In genomic region chr19:13033819-13034611, GRCh38 we compare ENCODE assay signal across 8 cellular contexts. TPM values are rescaled to one million over a fixed set of nuclear protein-coding genes. Genes with fewer than 3 reads are reported as not detected.
DNase-seq lines count a peak whose midpoint lies in the region; ATAC-seq and TF ChIP-seq lines count a peak whose summit lies in the region.

No MANE protein-coding gene starts in this region.

- H3K4me3 ChIP-seq in RWPE2 (ENCODE audit: severe bottlenecking) (no peak overlapping the region), astrocyte of the spinal cord (ENCODE audit: low read depth, low read length) (no peak overlapping the region)

- TF ChIP-seq CTCF in RWPE2 (IDR thresholded peaks at IDR 0.05; ENCODE audit: poor library complexity, severe bottlenecking) (peak; percentile 81), astrocyte of the spinal cord (IDR thresholded peaks at IDR 0.05; ENCODE audit: low read depth, low read length) (peak; percentile 87)

- peak; percentile 55 for ATAC-seq in RWPE2 (ENCODE audit: low read depth)
- no peak for ATAC-seq in HG03521 (IDR thresholded peaks at IDR 0.05; ENCODE audit: unreplicated experiment)

- DNase-seq in Caki2 (ENCODE audit: low read depth) (peak; percentile 21), HT-29 (ENCODE audit: low spot score) (peak; percentile 72), RWPE2 (ENCODE audit: low spot score) (no peak), astrocyte of the spinal cord (ENCODE audit: low read depth, low spot score) (peak; percentile 56), iPS-NIHi11 (ENCODE audit: low spot score) (peak; percentile 84)
- DNase-seq in stimulated activated CD4-positive, alpha-beta T cell treated with anti-CD3 and anti-CD28 coated beads, Interleukin-12 subunit alpha, Interleukin-12 subunit beta, amount 100 ng/mL, for 48 hours (ENCODE audit: low read depth in 2 of 3, low spot score in 1 of 3) = peak in 2 of 3 donors; percentile 33 to 42
- DNase-seq in central memory CD4-positive, alpha-beta T cell = no peak

- peaks cover 12% of the 10 kb centered on the region for H3K36me3 ChIP-seq in RWPE2 (ENCODE audit: low read depth)

- peaks cover 53% of the 10 kb centered on the region for H3K4me1 ChIP-seq in RWPE2 (ENCODE audit: insufficient read depth, poor library complexity, severe bottlenecking)

- in situ Hi-C loops in Caki2 (cut with HindIII; ENCODE audit: low pct_unique_long_range_greater_than_20kb, low sequenced_read_pairs) = no loop called here
- in situ Hi-C loops in astrocyte of the spinal cord (cut with HindIII; ENCODE audit: low sequenced_read_pairs) = no loop called here

- H3K9me3 ChIP-seq in RWPE2 (ENCODE audit: severe bottlenecking) = no peaks in the 10 kb centered on the region

- no peaks in the 10 kb centered on the region for H3K27me3 ChIP-seq in RWPE2 (ENCODE audit: insufficient read depth, poor library complexity, severe bottlenecking)

- peak overlapping the region; percentile 64 for H3K27ac ChIP-seq in RWPE2 (ENCODE audit: poor library complexity, severe bottlenecking)

RNA-seq across cellular contexts. Expression of gene NFIX, which starts 38.7 kb away (rescaled TPM):
- 1.2 and 4.5 TPM in 2 replicates for total RNA-seq in Caki2 (2014; rRNA removed; shearing (Covaris generic); ENCODE audit: low replicate concordance)
- total RNA-seq in HT-29 (2014; rRNA removed; shearing (Covaris generic)) = 22.4 and 32.3 TPM in 2 replicates

Comparison
In these comparisons a context has a peak if more than half of its experiments do, and no peak if none do; other contexts are left out.
1. DNase-seq: peak in Caki2 (single experiment), HT-29 (single experiment), astrocyte of the spinal cord (single experiment), iPS-NIHi11 (single experiment) and stimulated activated CD4-positive, alpha-beta T cell treated with anti-CD3 and anti-CD28 coated beads, Interleukin-12 subunit alpha, Interleukin-12 subunit beta, amount 100 ng/mL, for 48 hours (2 of 3); none in RWPE2 (single experiment) and central memory CD4-positive, alpha-beta T cell (single experiment).